In genomic region chr4:70734168-70734954, GRCh38 we compare ENCODE assay signal across 8 cellular contexts. TPM values are rescaled to one million over a fixed set of nuclear protein-coding genes. Genes with fewer than 3 reads are reported as not detected.
A peak's percentile ranks its signal among the peaks of the same experiment; 100 is the strongest.
DNase-seq lines count a peak whose midpoint lies in the region; ATAC-seq lines count a peak whose summit lies in the region.

No MANE protein-coding gene starts in this region.

- peaks cover 4% of the 10 kb centered on the region for H3K36me3 Mint-ChIP-seq in effector memory CD8-positive, alpha-beta T cell (ENCODE audit: insufficient read depth)

- H3K9me3 Mint-ChIP-seq in effector memory CD8-positive, alpha-beta T cell, result no peaks in the 10 kb centered on the region

- H3K4me3 ChIP-seq in mucosa of stomach (ENCODE audit: low read length) (peak overlapping the region; percentile 28), H7 (ENCODE audit: insufficient read depth, low read depth, low read length) (no peak overlapping the region)

- H3K27me3 ChIP-seq in mucosa of stomach (ENCODE audit: control insufficient read depth, insufficient read depth, low read length), result no peaks in the 10 kb centered on the region
- no peaks in the 10 kb centered on the region for H3K27me3 ChIP-seq in H7 (ENCODE audit: control insufficient read depth, insufficient read depth, low read length)

- no peaks in the 10 kb centered on the region for H3K36me3 ChIP-seq in mucosa of stomach (ENCODE audit: control insufficient read depth, insufficient read depth, low read length)
- H3K36me3 ChIP-seq in H7 (replicated peaks; ENCODE audit: control insufficient read depth, insufficient read depth, low read length), result no peaks in the 10 kb centered on the region

- peak overlapping the region; percentile 73 to 79 for H3K27ac Mint-ChIP-seq in effector memory CD8-positive, alpha-beta T cell

- peak; percentile 86 for ATAC-seq in GM19397 (IDR thresholded peaks at IDR 0.05; ENCODE audit: unreplicated experiment)
- ATAC-seq in HG03439 (IDR thresholded peaks at IDR 0.05; ENCODE audit: unreplicated experiment), result peak; percentile 76
- ATAC-seq in effector memory CD8-positive, alpha-beta T cell (replicated peaks), result peak; percentile 93

- peak overlapping the region; percentile 74 for H3K4me3 Mint-ChIP-seq in effector memory CD8-positive, alpha-beta T cell

- H3K9ac ChIP-seq in mucosa of stomach (ENCODE audit: low read length), result peak overlapping the region; percentile 60

- H3K27me3 Mint-ChIP-seq in effector memory CD8-positive, alpha-beta T cell, result no peaks in the 10 kb centered on the region

- H3K4me1 Mint-ChIP-seq in effector memory CD8-positive, alpha-beta T cell (ENCODE audit: low read depth in 2 of 2), result peaks cover 20 to 34% of the 10 kb centered on the region in 2 donors

- peaks cover 1% of the 10 kb centered on the region for H3K4me1 ChIP-seq in mucosa of stomach (ENCODE audit: control insufficient read depth, insufficient read depth, low read length)

- peak; percentile 64 for DNase-seq in EH (ENCODE audit: low read depth)
- peak; percentile 60 for DNase-seq in SW480 (ENCODE audit: low spot score)
- peak; percentile 17 to 32 (median 22) for DNase-seq in effector memory CD8-positive, alpha-beta T cell
- no peak for DNase-seq in NCI-H1694 (lab: John Stamatoyannopoulos, UW)
- DNase-seq in H7, result no peak

- H3K9me3 ChIP-seq in mucosa of stomach (ENCODE audit: control insufficient read depth, low read length), result no peaks in the 10 kb centered on the region

RNA-seq across cellular contexts. Expression of gene RUFY3, which starts 12.6 kb away (rescaled TPM):
- 32.7 and 38.4 TPM in 2 replicates for total RNA-seq in H7 (2014; rRNA removed; shearing (Covaris generic))

RNA-seq across cellular contexts. Expression of gene UTP3, which starts 46.0 kb away (rescaled TPM):
- 11.5 and 12.3 TPM in 2 replicates for total RNA-seq in H7 (2014; rRNA removed; shearing (Covaris generic))

Comparison
In these comparisons a context has a peak if more than half of its experiments do, and no peak if none do; other contexts are left out.
1. DNase-seq: peak in EH (single experiment), SW480 (single experiment) and effector memory CD8-positive, alpha-beta T cell (3 of 3); none in NCI-H1694 (single experiment) and H7 (single experiment).
2. Peak in every context shown above with its lines, with median percentiles within 50 percentile points of each other: ATAC-seq.